Comparison of ENCODE assay signal across 8 cellular contexts in genomic region chrX:10189317-10190268, GRCh38. TPM values are rescaled to one million over a fixed set of nuclear protein-coding genes. Genes with fewer than 3 reads are reported as not detected.
A peak's percentile ranks its signal among the peaks of the same experiment; 100 is the strongest.
DNase-seq lines count a peak whose midpoint lies in the region; ATAC-seq lines count a peak whose summit lies in the region.

No MANE protein-coding gene starts in this region.

- H3K9me3 ChIP-seq in mesodermal cell (ENCODE audit: control insufficient read depth, low read length): no peaks in the 10 kb centered on the region

- WGBS in mesodermal cell (ENCODE audit: insufficient coverage in 2 of 2), 2 experiments: 0% methylated on average over 3 to 4 of the region's 16 CpGs

- DNase-seq in AG08396 (ENCODE audit: low spot score) (peak; percentile 70), NCI-H524 treated with DMSO at 0.1 percent for 48 hours (lab: John Stamatoyannopoulos, UW) (peak; percentile 70)
- peak; percentile 74 for DNase-seq in activated CD8-positive, alpha-beta T cell treated with anti-CD3 and anti-CD28 coated beads, Interleukin-2, amount 10 ng/mL, durations not matched to agents 7 days and 5 days
- DNase-seq in effector CD8-positive, alpha-beta T cell (lab: John Stamatoyannopoulos, UW): peak; percentile 51
- peak; percentile 36 to 46 for DNase-seq in stimulated activated CD8-positive, alpha-beta memory T cell treated with anti-CD3 and anti-CD28 coated beads, Interleukin-2, amount 100 ng/mL, for 48 hours (ENCODE audit: low read depth in 2 of 2)

- no peaks in the 10 kb centered on the region for H3K36me3 Mint-ChIP-seq in activated CD8-positive, alpha-beta T cell treated with anti-CD3 and anti-CD28 coated beads, Interleukin-2, amount 10 ng/mL, durations not matched to agents 7 days and 5 days (ENCODE audit: low read depth)

- CTCF ChIA-PET in activated CD8-positive, alpha-beta T cell treated with anti-CD3 and anti-CD28 coated beads, Interleukin-2, amount 10 ng/mL, durations not matched to agents 7 days and 5 days (lab: Charles Lee): interaction anchor here (0.8 to 2.5 kb wide), 33 partner anchors 9 to 947 kb away, joined by 3 to 26 read pairs (median 3); no protein-coding TSS in a partner anchor

- peak; percentile 81 for ATAC-seq in GM18861 (IDR thresholded peaks at IDR 0.05; ENCODE audit: unreplicated experiment)
- ATAC-seq in HG03159 (IDR thresholded peaks at IDR 0.05; ENCODE audit: unreplicated experiment): peak; percentile 86
- ATAC-seq in activated CD8-positive, alpha-beta T cell treated with anti-CD3 and anti-CD28 coated beads, Interleukin-2, amount 10 ng/mL, durations not matched to agents 7 days and 5 days: peak; percentile 49

- H3K4me3 Mint-ChIP-seq in activated CD8-positive, alpha-beta T cell treated with anti-CD3 and anti-CD28 coated beads, Interleukin-2, amount 10 ng/mL, durations not matched to agents 7 days and 5 days: no peak overlapping the region

- H3K9me3 Mint-ChIP-seq in activated CD8-positive, alpha-beta T cell treated with anti-CD3 and anti-CD28 coated beads, Interleukin-2, amount 10 ng/mL, durations not matched to agents 7 days and 5 days (ENCODE audit: insufficient read depth): no peaks in the 10 kb centered on the region

- H3K27me3 Mint-ChIP-seq in activated CD8-positive, alpha-beta T cell treated with anti-CD3 and anti-CD28 coated beads, Interleukin-2, amount 10 ng/mL, durations not matched to agents 7 days and 5 days (ENCODE audit: low read depth): peaks cover 9% of the 10 kb centered on the region

- no peaks in the 10 kb centered on the region for H3K4me1 ChIP-seq in mesodermal cell (ENCODE audit: control insufficient read depth, insufficient read depth, low read length, poor library complexity, severe bottlenecking)

- H3K4me1 Mint-ChIP-seq in activated CD8-positive, alpha-beta T cell treated with anti-CD3 and anti-CD28 coated beads, Interleukin-2, amount 10 ng/mL, durations not matched to agents 7 days and 5 days (ENCODE audit: low read depth): no peaks in the 10 kb centered on the region

- POLR2A ChIA-PET in activated CD8-positive, alpha-beta T cell treated with anti-CD3 and anti-CD28 coated beads, Interleukin-2, amount 10 ng/mL, durations not matched to agents 7 days and 5 days (lab: Charles Lee): no interaction called here

- no peak overlapping the region for H3K27ac Mint-ChIP-seq in activated CD8-positive, alpha-beta T cell treated with anti-CD3 and anti-CD28 coated beads, Interleukin-2, amount 10 ng/mL, durations not matched to agents 7 days and 5 days

- no peak overlapping the region for H3K4me3 ChIP-seq in mesodermal cell (ENCODE audit: extremely low read depth, insufficient read depth, low read length, poor library complexity, severe bottlenecking)

- no peaks in the 10 kb centered on the region for H3K36me3 ChIP-seq in mesodermal cell (ENCODE audit: control insufficient read depth, insufficient read depth, low read length)

- peak overlapping the region; percentile 69 for H3K27ac ChIP-seq in mesodermal cell (ENCODE audit: low read depth, low read length, severe bottlenecking)

RNA-seq across cellular contexts. Expression of gene CLCN4, which starts 32.8 kb away (rescaled TPM):
- not detected for total RNA-seq in activated CD8-positive, alpha-beta T cell treated with anti-CD3 and anti-CD28 coated beads, Interleukin-2, amount 10 ng/mL, durations not matched to agents 7 days and 5 days
- 5.7 TPM for polyA plus RNA-seq in mesodermal cell (2013, experiment 1 of 2)
- polyA plus RNA-seq in mesodermal cell (2013, experiment 2 of 2): 3.3 TPM
